Comparison of ENCODE assay signal across 11 cellular contexts in the genomic region with DNA sequence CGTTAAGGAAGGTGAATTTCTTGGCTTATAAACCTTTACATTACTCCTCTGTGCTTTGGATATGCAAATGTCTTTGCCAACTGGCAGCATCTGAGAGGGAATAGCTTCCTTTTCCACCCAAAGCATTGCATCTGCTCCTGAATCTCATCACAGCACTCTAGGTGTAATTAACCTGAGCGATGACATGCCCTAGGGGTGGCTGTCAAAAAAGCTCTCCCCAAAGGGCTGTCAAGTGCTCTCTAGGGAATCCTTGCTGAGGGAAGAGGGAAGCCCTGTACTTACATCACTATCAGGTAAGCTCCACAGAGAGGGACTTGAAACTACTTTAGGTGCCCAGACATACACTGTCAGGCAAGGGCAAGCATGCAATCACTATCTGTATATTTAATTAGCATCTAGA.
"Had no signal": no experiment of that assay in that cellular context is flagged by ENCODE, and none has a peak within 500 bp of the region (broad histone marks: within the 10 kb centered on the region; RNA-seq: fewer than 3 reads in every experiment).

No MANE protein-coding gene starts in this region.

- DNase-seq: activated CD4-positive, alpha-beta T cell treated with anti-CD3 and anti-CD28 coated beads for 1 hour; activated CD4-positive, alpha-beta T cell treated with anti-CD3 and anti-CD28 coated beads, Interleukin-2, amount 50 U/mL, for 48 hours; activated naive CD4-positive, alpha-beta T cell treated with anti-CD3 and anti-CD28 coated beads, Interleukin-2, amount 10 ng/mL, durations not matched to agents 7 days and 5 days; activated T-cell treated with anti-CD3 and anti-CD28 coated beads, Interleukin-2, amount 50 U/mL, for 1 hour; dermis blood vessel endothelial cell; effector memory CD8-positive, alpha-beta T cell; heart right ventricle; posterior cingulate gyrus; stimulated activated CD4-positive, alpha-beta T cell treated with anti-CD3 and anti-CD28 coated beads, Interleukin-4, amount 100 ng/mL, for 1 hour; stimulated activated naive B cell treated with anti-CD40 and anti-IgM and Interleukin-4, amounts not matched to agents 10 μg/mL and 1 μg/mL and 100 μg/mL, for 72 hours; tibial artery had no signal
